20 cellular contexts compared by ENCODE assay signal in the genomic region with DNA sequence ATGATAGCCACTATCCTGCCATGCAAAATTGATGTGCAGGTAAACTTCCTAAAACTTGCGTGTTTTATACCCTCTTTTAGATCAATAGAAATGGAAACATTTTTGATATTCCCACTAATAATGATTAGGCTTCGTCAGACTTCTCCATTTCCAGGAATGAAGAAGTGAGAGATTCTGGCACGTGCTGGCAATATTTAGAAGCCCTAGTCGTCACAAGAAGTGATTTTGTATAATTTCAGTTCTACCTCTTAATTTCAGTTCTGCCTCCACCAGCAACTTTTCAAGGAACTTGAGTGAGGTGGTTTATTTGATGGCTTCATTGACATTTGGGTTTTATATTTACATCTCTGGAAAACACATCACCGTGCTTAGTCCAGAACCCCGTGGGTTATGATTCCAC.
DNase-seq lines count a peak whose midpoint lies in the region; ATAC-seq, FAIRE-seq and TF ChIP-seq lines count a peak whose summit lies in the region.
"Had no signal": no experiment of that assay in that cellular context is flagged by ENCODE, and none has a peak within 500 bp of the region (broad histone marks: within the 10 kb centered on the region; RNA-seq: fewer than 3 reads in every experiment).

No MANE protein-coding gene starts in this region.

- H3K4me3 ChIP-seq in OCI-LY3 (ENCODE audit: low read length) = no peak overlapping the region
- H3K4me3 ChIP-seq: BLaER1, GM23248 had no signal

- DNase-seq in CD1c-positive myeloid dendritic cell (ENCODE audit: extremely low spot score) = peak; percentile 78
- no peak for DNase-seq in GM12892 (ENCODE audit: insufficient read length)
- DNase-seq in stimulated activated naive B cell treated with anti-CD40 and anti-IgM and Interleukin-4, amounts not matched to agents 10 μg/mL and 1 μg/mL and 100 μg/mL, for 72 hours = no peak
- no peak for DNase-seq in dedifferentiated amniotic fluid mesenchymal stem cell (ENCODE audit: extremely low spot score)
- DNase-seq in chondrocyte (ENCODE audit: low spot score) = no peak
- no peak for DNase-seq in progenitor cell of endocrine pancreas (ENCODE audit: low spot score, unreplicated experiment)
- DNase-seq: CD4-positive, alpha-beta T cell; CD8-positive, alpha-beta memory T cell; DMS 273 treated with DMSO at 0.1 percent for 48 hours; DMS79; EL; GDM1; GM23248; H7 had no signal

- peak; percentile 51 for FAIRE-seq in GM12892 (lab: Jason Lieb, UNC)
- FAIRE-seq: D721Med had no signal

- H3K27ac ChIP-seq in OCI-LY3 (ENCODE audit: low read length) = peak overlapping the region; percentile 61; the same call in 1 of the 2 replicates
- H3K27ac ChIP-seq: BLaER1, C4-2B, GM23248 had no signal

- peaks cover 0 to 28% of the 10 kb centered on the region in 2 donors for H3K4me1 Mint-ChIP-seq in stimulated activated naive B cell treated with anti-CD40 and anti-IgM and Interleukin-4, amounts not matched to agents 10 μg/mL and 1 μg/mL and 100 μg/mL, for 72 hours
- no peaks in the 10 kb centered on the region for H3K4me1 Mint-ChIP-seq in chondrocyte (ENCODE audit: low read depth)
- peaks cover 14% of the 10 kb centered on the region for H3K4me1 Mint-ChIP-seq in progenitor cell of endocrine pancreas (ENCODE audit: low read depth)
- H3K4me1 Mint-ChIP-seq: CD8-positive, alpha-beta memory T cell had no signal

- ATAC-seq in stimulated activated naive B cell treated with anti-CD40 and anti-IgM and Interleukin-4, amounts not matched to agents 10 μg/mL and 1 μg/mL and 100 μg/mL, for 72 hours (replicated peaks) = peak; percentile 45 to 79
- ATAC-seq: HCT116 had no signal

- H3K4me3 Mint-ChIP-seq in stimulated activated naive B cell treated with anti-CD40 and anti-IgM and Interleukin-4, amounts not matched to agents 10 μg/mL and 1 μg/mL and 100 μg/mL, for 72 hours = no peak overlapping the region
- H3K4me3 Mint-ChIP-seq in chondrocyte (ENCODE audit: unreplicated experiment) (no peak overlapping the region), progenitor cell of endocrine pancreas (ENCODE audit: low read depth) (no peak overlapping the region)
- H3K4me3 Mint-ChIP-seq: B cell; CD4-positive, alpha-beta T cell; CD8-positive, alpha-beta memory T cell had no signal

- peaks cover 26% of the 10 kb centered on the region for H3K4me1 ChIP-seq in OCI-LY3 (ENCODE audit: low read length)

- no peak overlapping the region for H3K9ac ChIP-seq in OCI-LY3 (ENCODE audit: low read length)
- H3K9ac ChIP-seq: BLaER1, GM23248 had no signal

- no peaks in the 10 kb centered on the region for H3K36me3 Mint-ChIP-seq in stimulated activated naive B cell treated with anti-CD40 and anti-IgM and Interleukin-4, amounts not matched to agents 10 μg/mL and 1 μg/mL and 100 μg/mL, for 72 hours
- H3K36me3 Mint-ChIP-seq in chondrocyte (ENCODE audit: low read depth) = no peaks in the 10 kb centered on the region
- no peaks in the 10 kb centered on the region for H3K36me3 Mint-ChIP-seq in progenitor cell of endocrine pancreas (ENCODE audit: insufficient read depth)
- H3K36me3 Mint-ChIP-seq: CD8-positive, alpha-beta memory T cell had no signal

- H4K20me1 ChIP-seq in OCI-LY3 (ENCODE audit: insufficient read depth, low read length) = no peaks in the 10 kb centered on the region
- H4K20me1 ChIP-seq: BLaER1 had no signal

- H3K27ac Mint-ChIP-seq in stimulated activated naive B cell treated with anti-CD40 and anti-IgM and Interleukin-4, amounts not matched to agents 10 μg/mL and 1 μg/mL and 100 μg/mL, for 72 hours = no peak overlapping the region
- H3K27ac Mint-ChIP-seq in chondrocyte (ENCODE audit: unreplicated experiment) = no peak overlapping the region
- no peak overlapping the region for H3K27ac Mint-ChIP-seq in progenitor cell of endocrine pancreas
- H3K27ac Mint-ChIP-seq: B cell; CD4-positive, alpha-beta T cell; CD8-positive, alpha-beta memory T cell had no signal

- H3K36me3 ChIP-seq in OCI-LY3 (replicated peaks; ENCODE audit: low read depth, low read length) = peaks cover 24% of the 10 kb centered on the region
- H3K36me3 ChIP-seq: BLaER1 had no signal

- peaks cover 5 to 16% of the 10 kb centered on the region in 2 donors for H3K27me3 Mint-ChIP-seq in stimulated activated naive B cell treated with anti-CD40 and anti-IgM and Interleukin-4, amounts not matched to agents 10 μg/mL and 1 μg/mL and 100 μg/mL, for 72 hours
- H3K27me3 Mint-ChIP-seq in chondrocyte (ENCODE audit: low read depth) = peaks cover 49% of the 10 kb centered on the region
- peaks cover 3% of the 10 kb centered on the region for H3K27me3 Mint-ChIP-seq in progenitor cell of endocrine pancreas
- H3K27me3 Mint-ChIP-seq: B cell; CD4-positive, alpha-beta T cell; CD8-positive, alpha-beta memory T cell had no signal

- no peaks in the 10 kb centered on the region for H3K27me3 ChIP-seq in OCI-LY3 (ENCODE audit: low read depth, low read length)
- H3K27me3 ChIP-seq: BLaER1 had no signal

- TF ChIP-seq CTCF in OCI-LY3 (IDR thresholded peaks at IDR 0.05; ENCODE audit: low read depth, low read length) = no peak
- TF ChIP-seq CTCF in chondrocyte (IDR thresholded peaks at IDR 0.05) = no peak
- no peak for TF ChIP-seq CTCF in progenitor cell of endocrine pancreas (IDR thresholded peaks at IDR 0.05; ENCODE audit: unreplicated experiment)

- peaks cover 18% of the 10 kb centered on the region for H3K9me3 ChIP-seq in OCI-LY3 (ENCODE audit: insufficient read depth, low read length)
- H3K9me3 ChIP-seq: BLaER1 had no signal

- H3K79me2 ChIP-seq in OCI-LY3 (ENCODE audit: low read length) = no peaks in the 10 kb centered on the region

- no peak overlapping the region for H2AFZ ChIP-seq in OCI-LY3 (ENCODE audit: low read depth, low read length)
- H2AFZ ChIP-seq: GM23248 had no signal

- H3K9me3 Mint-ChIP-seq in stimulated activated naive B cell treated with anti-CD40 and anti-IgM and Interleukin-4, amounts not matched to agents 10 μg/mL and 1 μg/mL and 100 μg/mL, for 72 hours = peaks cover 0 to 2% of the 10 kb centered on the region in 2 donors
- H3K9me3 Mint-ChIP-seq in chondrocyte (ENCODE audit: low read depth) (no peaks in the 10 kb centered on the region), progenitor cell of endocrine pancreas (ENCODE audit: low read depth) (peaks cover 3% of the 10 kb centered on the region)
- H3K9me3 Mint-ChIP-seq: CD4-positive, alpha-beta T cell had no signal

- no peak for TF ChIP-seq POLR2A in GM12892 (IDR thresholded peaks at IDR 0.05; ENCODE audit: low read depth, low read length)

- H3K4me2 ChIP-seq in OCI-LY3 (ENCODE audit: low read length) = peak overlapping the region; percentile 52
- H3K4me2 ChIP-seq: BLaER1 had no signal
